In the genomic region with DNA sequence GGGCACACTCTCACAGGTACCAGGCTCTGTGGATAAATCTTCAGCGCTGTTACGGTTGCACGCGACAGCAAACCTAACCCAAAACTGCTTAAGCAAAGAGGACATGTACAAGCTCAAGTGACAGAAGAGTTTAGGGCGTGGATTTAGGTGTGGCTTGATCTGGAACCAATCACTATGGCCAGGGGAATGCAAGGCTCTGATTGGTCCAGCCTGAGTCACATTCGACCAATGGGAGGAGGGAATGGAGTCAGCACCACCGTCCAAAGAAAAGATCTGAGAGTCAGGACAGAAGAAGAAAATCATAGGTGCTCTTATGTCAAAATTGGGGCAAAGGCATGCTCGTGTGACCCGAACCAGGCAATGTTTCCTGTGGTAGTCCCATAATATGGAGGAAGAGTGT, we compare ENCODE assay signal across 17 cellular contexts.
DNase-seq lines count a peak whose midpoint lies in the region; ATAC-seq and TF ChIP-seq lines count a peak whose summit lies in the region.
"Had no signal": no experiment of that assay in that cellular context is flagged by ENCODE, and none has a peak within 500 bp of the region (broad histone marks: within the 10 kb centered on the region; RNA-seq: fewer than 3 reads in every experiment).

No MANE protein-coding gene starts in this region.

- H3K79me2 ChIP-seq in DND-41 (ENCODE audit: insufficient read depth, low read length) (no peaks in the 10 kb centered on the region), Karpas-422 (ENCODE audit: low read length) (no peaks in the 10 kb centered on the region)

- H3K27ac ChIP-seq in DND-41 (ENCODE audit: low read length) = no peak overlapping the region
- H3K27ac ChIP-seq in Karpas-422 (ENCODE audit: low read length) = no peak overlapping the region
- no peak overlapping the region for H3K27ac ChIP-seq in left lung
- H3K27ac ChIP-seq: BLaER1 had no signal

- ATAC-seq in DND-41 (ENCODE audit: insufficient read depth, low read depth) = no peak
- ATAC-seq in activated T-helper 17 cell treated with anti-CD3 and anti-CD28 coated beads, Interleukin-2, amount 50 U/mL, for 72 hours (replicated peaks) = peak; percentile 23
- no peak for ATAC-seq in left lung
- ATAC-seq: Right ventricle myocardium inferior had no signal

- H3K36me3 Mint-ChIP-seq in activated T-helper 17 cell treated with anti-CD3 and anti-CD28 coated beads, Interleukin-2, amount 50 U/mL, for 72 hours (ENCODE audit: low read depth) = no peaks in the 10 kb centered on the region
- H3K36me3 Mint-ChIP-seq: CD8-positive, alpha-beta memory T cell had no signal

- peak; percentile 20 for DNase-seq in DND-41
- peak; percentile 84 for DNase-seq in Karpas-422
- DNase-seq in iPS-NIHi7 (ENCODE audit: extremely low spot score) = peak; percentile 13
- no peak for DNase-seq in GM10248 (ENCODE audit: extremely low spot score)
- DNase-seq in activated CD8-positive, alpha-beta memory T cell treated with anti-CD3 and anti-CD28 coated beads for 24 hours = no peak
- no peak for DNase-seq in left lung
- DNase-seq: CD8-positive, alpha-beta memory T cell; DMS 273 treated with DMSO at 0.1 percent for 48 hours; EL; H9; NCI-H1105 treated with DMSO at 0.1 percent for 48 hours; NCI-H187; NCI-H446; NCI-H748 treated with DMSO at 0.1 percent for 48 hours had no signal

- H3K27me3 ChIP-seq in DND-41 (ENCODE audit: insufficient read depth, low read length, poor library complexity) (peaks cover 3% of the 10 kb centered on the region), Karpas-422 (ENCODE audit: low read length) (no peaks in the 10 kb centered on the region), left lung (no peaks in the 10 kb centered on the region)
- H3K27me3 ChIP-seq: BLaER1 had no signal

- no peak for TF ChIP-seq CTCF in DND-41 (IDR thresholded peaks at IDR 0.05; ENCODE audit: borderline replicate concordance, extremely low read depth, low read length, poor library complexity, severe bottlenecking)
- TF ChIP-seq CTCF in GM10248 (IDR thresholded peaks at IDR 0.05; ENCODE audit: control extremely low read depth, extremely low read depth, low read depth, missing control alignments) = no peak
- no peak for TF ChIP-seq CTCF in left lung (IDR thresholded peaks at IDR 0.05)

- H3K9me3 ChIP-seq in DND-41 (ENCODE audit: insufficient read depth, low read length, severe bottlenecking) (no peaks in the 10 kb centered on the region), Karpas-422 (ENCODE audit: low read length) (no peaks in the 10 kb centered on the region), left lung (no peaks in the 10 kb centered on the region)
- H3K9me3 ChIP-seq: BLaER1 had no signal

- no peaks in the 10 kb centered on the region for H3K4me1 Mint-ChIP-seq in activated T-helper 17 cell treated with anti-CD3 and anti-CD28 coated beads, Interleukin-2, amount 50 U/mL, for 72 hours
- H3K4me1 Mint-ChIP-seq: CD8-positive, alpha-beta memory T cell; H9 had no signal

- H3K4me3 Mint-ChIP-seq in activated T-helper 17 cell treated with anti-CD3 and anti-CD28 coated beads, Interleukin-2, amount 50 U/mL, for 72 hours = no peak overlapping the region
- H3K4me3 Mint-ChIP-seq: CD8-positive, alpha-beta memory T cell; H9 had no signal

- POLR2A ChIA-PET in GM10248 (lab: Yijun Ruan, JAX) = no interaction called here

- peaks cover 23% of the 10 kb centered on the region for H3K27me3 Mint-ChIP-seq in activated T-helper 17 cell treated with anti-CD3 and anti-CD28 coated beads, Interleukin-2, amount 50 U/mL, for 72 hours

- no peaks in the 10 kb centered on the region for H3K9me3 Mint-ChIP-seq in activated T-helper 17 cell treated with anti-CD3 and anti-CD28 coated beads, Interleukin-2, amount 50 U/mL, for 72 hours
- H3K9me3 Mint-ChIP-seq: CD8-positive, alpha-beta memory T cell had no signal

- H3K9ac ChIP-seq in DND-41 (ENCODE audit: low read depth, low read length) (no peak overlapping the region), Karpas-422 (ENCODE audit: low read length) (no peak overlapping the region)
- H3K9ac ChIP-seq: BLaER1 had no signal

- no peak overlapping the region for H3K4me3 ChIP-seq in DND-41 (ENCODE audit: low read depth in 1 of 2, low read length in 2 of 2)
- H3K4me3 ChIP-seq in Karpas-422 (ENCODE audit: low read length) = no peak overlapping the region
- no peak overlapping the region for H3K4me3 ChIP-seq in left lung
- H3K4me3 ChIP-seq: BLaER1 had no signal

- intact Hi-C loops in left lung (cut with DNase I) = no loop called here

- H3K36me3 ChIP-seq in DND-41 (ENCODE audit: insufficient read depth, low read length) = no peaks in the 10 kb centered on the region
- no peaks in the 10 kb centered on the region for H3K36me3 ChIP-seq in Karpas-422 (ENCODE audit: insufficient read depth, low read length)
- H3K36me3 ChIP-seq in left lung = no peaks in the 10 kb centered on the region
- H3K36me3 ChIP-seq: BLaER1 had no signal

- H3K4me2 ChIP-seq in DND-41 (ENCODE audit: insufficient read depth, low read length) = no peak overlapping the region
- H3K4me2 ChIP-seq in Karpas-422 (ENCODE audit: low read depth, low read length, poor library complexity, severe bottlenecking) = no peak overlapping the region
- H3K4me2 ChIP-seq: BLaER1 had no signal

- H4K20me1 ChIP-seq in DND-41 (ENCODE audit: insufficient read depth, low read length) (no peaks in the 10 kb centered on the region), Karpas-422 (ENCODE audit: insufficient read depth, low read depth, low read length) (no peaks in the 10 kb centered on the region)
- H4K20me1 ChIP-seq: BLaER1 had no signal

- CTCF ChIA-PET in GM10248 (lab: Yijun Ruan, JAX) = interaction anchor here (1.8 to 2.1 kb wide), 2 partner anchors 316 to 342 kb away, joined by 4 read pairs; no protein-coding TSS in a partner anchor

- H2AFZ ChIP-seq in DND-41 (ENCODE audit: low read depth, low read length) = no peak overlapping the region
- no peak overlapping the region for H2AFZ ChIP-seq in Karpas-422 (ENCODE audit: low read length)

- H3K9me2 ChIP-seq in Karpas-422 (replicated peaks; ENCODE audit: insufficient read depth, low read length) = no peaks in the 10 kb centered on the region

- H3K4me1 ChIP-seq in DND-41 (ENCODE audit: insufficient read depth, low read length) = no peaks in the 10 kb centered on the region
- H3K4me1 ChIP-seq in Karpas-422 (ENCODE audit: low read length) = no peaks in the 10 kb centered on the region
- H3K4me1 ChIP-seq in left lung = no peaks in the 10 kb centered on the region
- H3K4me1 ChIP-seq: BLaER1 had no signal

- no peak overlapping the region for H3K27ac Mint-ChIP-seq in activated T-helper 17 cell treated with anti-CD3 and anti-CD28 coated beads, Interleukin-2, amount 50 U/mL, for 72 hours
- H3K27ac Mint-ChIP-seq: CD8-positive, alpha-beta memory T cell; H9 had no signal

Comparison
In these comparisons a context has a peak if more than half of its experiments do, and no peak if none do; other contexts are left out.
1. DNase-seq: peak in DND-41 (single experiment), Karpas-422 (single experiment) and iPS-NIHi7 (single experiment); none in GM10248 (single experiment), activated CD8-positive, alpha-beta memory T cell treated with anti-CD3 and anti-CD28 coated beads for 24 hours (single experiment) and left lung (0 of 2).